14 cellular contexts compared by ENCODE assay signal in the genomic region with DNA sequence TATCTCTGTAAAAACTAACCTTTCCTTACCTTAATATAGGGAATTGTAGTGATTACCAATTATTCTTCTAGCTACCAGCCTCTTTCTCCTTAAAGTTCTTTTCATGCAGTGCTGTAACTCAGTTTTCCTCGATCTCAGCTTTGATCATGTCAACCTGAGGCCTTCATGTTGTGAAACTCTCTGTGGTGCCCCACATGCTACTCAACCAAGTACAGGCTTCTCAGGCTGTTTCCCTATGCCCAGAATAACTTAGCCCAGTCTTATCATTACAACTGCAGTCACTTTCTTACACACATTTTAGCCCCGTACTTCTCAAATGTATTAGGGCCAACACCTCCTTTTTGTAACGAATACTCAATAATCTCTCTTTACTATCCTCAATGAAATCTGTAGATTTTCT.
"Had no signal": no experiment of that assay in that cellular context is flagged by ENCODE, and none has a peak within 500 bp of the region (broad histone marks: within the 10 kb centered on the region; RNA-seq: fewer than 3 reads in every experiment).

No MANE protein-coding gene starts in this region.

- ATAC-seq: activated CD4-positive, CD25-positive, alpha-beta regulatory T cell treated with anti-CD3 and anti-CD28 coated beads, Interleukin-2, amount 50 U/mL, for 24 hours; activated naive CD8-positive, alpha-beta T cell treated with anti-CD3 and anti-CD28 coated beads, Interleukin-2, amount 50 U/mL, for 24 hours; left ventricle myocardium superior; naive thymus-derived CD8-positive, alpha-beta T cell; stimulated activated memory B cell treated with anti-CD40 and anti-IgM and Interleukin-4, amounts not matched to agents 10 μg/mL and 1 μg/mL and 100 μg/mL, for 72 hours had no signal

- DNase-seq: activated CD4-positive, alpha-beta T cell treated with anti-CD3 and anti-CD28 coated beads, Interleukin-2, amount 50 U/mL, for 4 hours; activated naive CD8-positive, alpha-beta T cell treated with anti-CD3 and anti-CD28 coated beads, Interleukin-2, amount 50 U/mL, for 24 hours; activated T-cell treated with anti-CD3 and anti-CD28 coated beads, Interleukin-2, amount 50 U/mL, for 48 hours; aorta; cerebellar nuclear complex; effector CD8-positive, alpha-beta T cell; foreskin melanocyte; left ventricle myocardium superior; naive thymus-derived CD8-positive, alpha-beta T cell; transverse colon had no signal

- H3K27me3 ChIP-seq: transverse colon, vagina had no signal

- H3K9me3 ChIP-seq: transverse colon, vagina had no signal

- H3K27me3 Mint-ChIP-seq: activated naive CD8-positive, alpha-beta T cell treated with anti-CD3 and anti-CD28 coated beads, Interleukin-2, amount 50 U/mL, for 24 hours; memory B cell; naive thymus-derived CD8-positive, alpha-beta T cell; stimulated activated memory B cell treated with anti-CD40 and anti-IgM and Interleukin-4, amounts not matched to agents 10 μg/mL and 1 μg/mL and 100 μg/mL, for 72 hours had no signal

- H3K27ac ChIP-seq: transverse colon, vagina had no signal

- H3K36me3 ChIP-seq: transverse colon, vagina had no signal

- H3K36me3 Mint-ChIP-seq: memory B cell; stimulated activated memory B cell treated with anti-CD40 and anti-IgM and Interleukin-4, amounts not matched to agents 10 μg/mL and 1 μg/mL and 100 μg/mL, for 72 hours had no signal

- H3K9me3 Mint-ChIP-seq: activated naive CD8-positive, alpha-beta T cell treated with anti-CD3 and anti-CD28 coated beads, Interleukin-2, amount 50 U/mL, for 24 hours; memory B cell; naive thymus-derived CD8-positive, alpha-beta T cell; stimulated activated memory B cell treated with anti-CD40 and anti-IgM and Interleukin-4, amounts not matched to agents 10 μg/mL and 1 μg/mL and 100 μg/mL, for 72 hours had no signal

- H3K27ac Mint-ChIP-seq: activated naive CD8-positive, alpha-beta T cell treated with anti-CD3 and anti-CD28 coated beads, Interleukin-2, amount 50 U/mL, for 24 hours; memory B cell; stimulated activated memory B cell treated with anti-CD40 and anti-IgM and Interleukin-4, amounts not matched to agents 10 μg/mL and 1 μg/mL and 100 μg/mL, for 72 hours had no signal

- H3K4me3 ChIP-seq: transverse colon, vagina had no signal

- H3K4me1 ChIP-seq: vagina had no signal

- H3K4me1 Mint-ChIP-seq: memory B cell; stimulated activated memory B cell treated with anti-CD40 and anti-IgM and Interleukin-4, amounts not matched to agents 10 μg/mL and 1 μg/mL and 100 μg/mL, for 72 hours had no signal

- H3K4me3 Mint-ChIP-seq: activated naive CD8-positive, alpha-beta T cell treated with anti-CD3 and anti-CD28 coated beads, Interleukin-2, amount 50 U/mL, for 24 hours; memory B cell; naive thymus-derived CD8-positive, alpha-beta T cell; stimulated activated memory B cell treated with anti-CD40 and anti-IgM and Interleukin-4, amounts not matched to agents 10 μg/mL and 1 μg/mL and 100 μg/mL, for 72 hours had no signal
